In genomic region chr9:136900556-136900955, GRCh38 we compare ENCODE assay signal across 14 cellular contexts. TPM values are rescaled to one million over a fixed set of nuclear protein-coding genes. Genes with fewer than 3 reads are reported as not detected.
DNase-seq lines count a peak whose midpoint lies in the region; ATAC-seq and TF ChIP-seq lines count a peak whose summit lies in the region.
"Had no signal": no experiment of that assay in that cellular context is flagged by ENCODE, and none has a peak within 500 bp of the region (broad histone marks: within the 10 kb centered on the region; RNA-seq: fewer than 3 reads in every experiment).

No MANE protein-coding gene starts in this region.

- no peak for ATAC-seq in CD8-positive, alpha-beta T cell
- ATAC-seq in Panc1, result no peak
- ATAC-seq in HG03354 (IDR thresholded peaks at IDR 0.05; ENCODE audit: poor library complexity, severe bottlenecking, unreplicated experiment), result no peak
- no peak for ATAC-seq in GM21786 (IDR thresholded peaks at IDR 0.05; ENCODE audit: unreplicated experiment)

- no peak overlapping the region for H3K4me3 Mint-ChIP-seq in CD8-positive, alpha-beta T cell

- BruUV-seq in Panc1 (replicated peaks; lab: Mats Ljungman, UMichigan), result no TSS peak

- intact Hi-C loops in CD8-positive, alpha-beta T cell (cut with DNase I, micrococcal nuclease), result no loop called here
- intact Hi-C loops in Panc1 (cut with micrococcal nuclease; ENCODE audit: unreplicated experiment), result no loop called here

- no peaks in the 10 kb centered on the region for H3K9me3 Mint-ChIP-seq in CD8-positive, alpha-beta T cell

- peak overlapping the region in 1 of 2 donors; percentile 71 for H3K9ac ChIP-seq in duodenal mucosa (ENCODE audit: low read depth in 1 of 2, low read length in 2 of 2)
- H3K9ac ChIP-seq in rectal smooth muscle tissue (ENCODE audit: low read length), result peak overlapping the region; percentile 32
- H3K9ac ChIP-seq: parathyroid adenoma had no signal

- H3K27ac ChIP-seq in CD8-positive, alpha-beta T cell (ENCODE audit: low read depth, low read length), result no peak overlapping the region
- H3K27ac ChIP-seq in Panc1 (ENCODE audit: low read length) (peak overlapping the region; percentile 97), duodenal mucosa (ENCODE audit: low read depth, low read length) (peak overlapping the region; percentile 93), rectal smooth muscle tissue (ENCODE audit: low read depth, low read length) (no peak overlapping the region)
- H3K27ac ChIP-seq: parathyroid adenoma had no signal

- no peak for DNase-seq in CD8-positive, alpha-beta T cell
- DNase-seq in Panc1 (ENCODE audit: low read depth, low spot score) (no peak), NCI-H82 (lab: John Stamatoyannopoulos, UW) (no peak), SIG-M5 (lab: John Stamatoyannopoulos, UW) (no peak)
- DNase-seq: activated CD4-positive, alpha-beta T cell treated with anti-CD3 and anti-CD28 coated beads for 4 hours; amniotic stem cell; Caco-2; NCI-H1436 treated with DMSO at 0.1 percent for 48 hours; NCI-H526 had no signal

- POLR2A ChIA-PET in CD8-positive, alpha-beta T cell (lab: Charles Lee), result no interaction called here
- POLR2A ChIA-PET in Panc1 (lab: Charles Lee), result interaction anchor here (0.6 kb wide), 1 partner anchor 19 kb away, joined by 10 read pairs; no protein-coding TSS in a partner anchor

- TF ChIP-seq CTCF in CD8-positive, alpha-beta T cell (IDR thresholded peaks at IDR 0.05), result no peak
- no peak for TF ChIP-seq CTCF in Panc1 (IDR thresholded peaks at IDR 0.05)

- H3K36me3 ChIP-seq in CD8-positive, alpha-beta T cell (ENCODE audit: insufficient read depth, low read length), result peaks cover 17% of the 10 kb centered on the region
- H3K36me3 ChIP-seq in Panc1 (ENCODE audit: control insufficient read depth, insufficient read depth, low read length) (peaks cover 6% of the 10 kb centered on the region; the same call in 1 of the 2 replicates), duodenal mucosa (ENCODE audit: control insufficient read depth in 1 of 2, insufficient read depth in 2 of 2, low read length in 2 of 2) (peaks cover 16 to 17% of the 10 kb centered on the region in 2 donors), rectal smooth muscle tissue (ENCODE audit: control insufficient read depth, insufficient read depth, low read length) (peaks cover 13% of the 10 kb centered on the region)

- CTCF ChIA-PET in CD8-positive, alpha-beta T cell (lab: Charles Lee), result no interaction called here
- CTCF ChIA-PET in Panc1 (lab: Charles Lee), result no interaction called here

- no peak overlapping the region for H3K4me3 ChIP-seq in CD8-positive, alpha-beta T cell (ENCODE audit: low read depth, low read length)
- H3K4me3 ChIP-seq in Panc1 (ENCODE audit: low read depth in 2 of 2, low read length in 2 of 2) (no peak overlapping the region), duodenal mucosa (ENCODE audit: low read depth in 1 of 2, low read length in 2 of 2) (peak overlapping the region in 1 of 2 donors; percentile 0), rectal smooth muscle tissue (ENCODE audit: low read length) (no peak overlapping the region)

- peak overlapping the region; percentile 94 for H3K27ac Mint-ChIP-seq in CD8-positive, alpha-beta T cell

- no peaks in the 10 kb centered on the region for H3K27me3 Mint-ChIP-seq in CD8-positive, alpha-beta T cell (ENCODE audit: low read depth)

- in situ Hi-C loops in Panc1 (cut with HindIII; ENCODE audit: low pct_unique_long_range_greater_than_20kb, low sequenced_read_pairs), result no loop called here

- H3K36me3 Mint-ChIP-seq in CD8-positive, alpha-beta T cell, result peaks cover 44% of the 10 kb centered on the region

- H3K27me3 ChIP-seq in CD8-positive, alpha-beta T cell (ENCODE audit: insufficient read depth, low read length), result no peaks in the 10 kb centered on the region
- H3K27me3 ChIP-seq in Panc1 (ENCODE audit: control insufficient read depth, insufficient read depth, low read length) (no peaks in the 10 kb centered on the region), duodenal mucosa (ENCODE audit: control insufficient read depth in 1 of 2, insufficient read depth in 2 of 2, low read length in 2 of 2) (no peaks in the 10 kb centered on the region), rectal smooth muscle tissue (ENCODE audit: control insufficient read depth, insufficient read depth, low read length) (no peaks in the 10 kb centered on the region)

- H3K4me1 ChIP-seq in CD8-positive, alpha-beta T cell (ENCODE audit: insufficient read depth, low read length), result peaks cover 18% of the 10 kb centered on the region
- H3K4me1 ChIP-seq in Panc1 (ENCODE audit: control insufficient read depth, insufficient read depth, low read length), result peaks cover 49% of the 10 kb centered on the region
- H3K4me1 ChIP-seq in duodenal mucosa (ENCODE audit: control insufficient read depth in 1 of 2, insufficient read depth in 2 of 2, low read length in 2 of 2), result peaks cover 37 to 45% of the 10 kb centered on the region in 2 donors
- H3K4me1 ChIP-seq in rectal smooth muscle tissue (ENCODE audit: control insufficient read depth, insufficient read depth, low read length), result peaks cover 13% of the 10 kb centered on the region

- peaks cover 24% of the 10 kb centered on the region for H3K4me1 Mint-ChIP-seq in CD8-positive, alpha-beta T cell (ENCODE audit: low read depth)

- no peaks in the 10 kb centered on the region for H3K9me3 ChIP-seq in CD8-positive, alpha-beta T cell (ENCODE audit: low read length)
- H3K9me3 ChIP-seq in Panc1 (ENCODE audit: control insufficient read depth, insufficient read depth, low read depth, low read length) (no peaks in the 10 kb centered on the region), duodenal mucosa (ENCODE audit: control insufficient read depth in 1 of 2, low read length in 2 of 2) (no peaks in the 10 kb centered on the region)
- H3K9me3 ChIP-seq: Caco-2 had no signal

RNA-seq across cellular contexts. Expression of gene TRAF2, which starts 14.2 kb away (rescaled TPM):
- total RNA-seq in CD8-positive, alpha-beta T cell, result 10 to 100 TPM in 1 of 2 experiments, 1 to 10 TPM in 1; 7.1 to 11.8 TPM
- total RNA-seq in Panc1 (2021; ENCODE audit: unreplicated experiment), result 48.7 TPM
- 43.7 TPM for polyA plus RNA-seq in Panc1 (2012; ENCODE audit: insufficient read length)

RNA-seq across cellular contexts. Expression of gene EDF1, which starts 34.4 kb away (rescaled TPM):
- 100 to 1,000 TPM; 198 to 200 TPM for total RNA-seq in CD8-positive, alpha-beta T cell
- 270 TPM for total RNA-seq in Panc1 (2021; ENCODE audit: unreplicated experiment)
- polyA plus RNA-seq in Panc1 (2012; ENCODE audit: insufficient read length), result 595 TPM

RNA-seq across cellular contexts. Expression of gene FBXW5, which starts 44.0 kb away (rescaled TPM):
- total RNA-seq in CD8-positive, alpha-beta T cell, result 10 to 100 TPM; 38.4 to 39.5 TPM
- 72.6 TPM for total RNA-seq in Panc1 (2021; ENCODE audit: unreplicated experiment)
- polyA plus RNA-seq in Panc1 (2012; ENCODE audit: insufficient read length), result 93.9 TPM

RNA-seq across cellular contexts. Expression of gene C8G, which starts 44.5 kb away (rescaled TPM):
- not detected for total RNA-seq in CD8-positive, alpha-beta T cell
- 2.9 TPM for total RNA-seq in Panc1 (2021; ENCODE audit: unreplicated experiment)
- polyA plus RNA-seq in Panc1 (2012; ENCODE audit: insufficient read length), result 2.8 TPM

RNA-seq across cellular contexts. Expression of gene MAMDC4, which starts 48.4 kb away (rescaled TPM):
- 1 to 10 TPM; 2.4 to 3.4 TPM for total RNA-seq in CD8-positive, alpha-beta T cell
- total RNA-seq in Panc1 (2021; ENCODE audit: unreplicated experiment), result 6.3 TPM
- 7.1 TPM for polyA plus RNA-seq in Panc1 (2012; ENCODE audit: insufficient read length)

Comparison
In these comparisons a context has a peak if more than half of its experiments do, and no peak if none do; other contexts are left out.
1. H3K27ac ChIP-seq: peak in Panc1 (single experiment) and duodenal mucosa (single experiment); none in CD8-positive, alpha-beta T cell (single experiment) and rectal smooth muscle tissue (single experiment).